8 cellular contexts compared by ENCODE assay signal in genomic region chr1:228141082-228141870, GRCh38. TPM values are rescaled to one million over a fixed set of nuclear protein-coding genes. Genes with fewer than 3 reads are reported as not detected.
DNase-seq lines count a peak whose midpoint lies in the region; ATAC-seq and TF ChIP-seq lines count a peak whose summit lies in the region.

No MANE protein-coding gene starts in this region.

- no peaks in the 10 kb centered on the region for H4K20me1 ChIP-seq in GM23338 (replicated peaks; ENCODE audit: insufficient read depth)

- H3K36me3 ChIP-seq in GM23338 (ENCODE audit: insufficient read depth): no peaks in the 10 kb centered on the region

- H3K36me3 Mint-ChIP-seq in GM23338 (ENCODE audit: low read depth) (no peaks in the 10 kb centered on the region; the same call in 1 of the 3 replicates), neural crest cell (ENCODE audit: low read depth) (no peaks in the 10 kb centered on the region)
- H3K36me3 Mint-ChIP-seq in activated CD4-positive, alpha-beta T cell treated with anti-CD3 and anti-CD28 coated beads, Interleukin-2, amount 10 ng/mL, durations not matched to agents 7 days and 5 days (ENCODE audit: low read depth): peaks cover 16% of the 10 kb centered on the region

- CTCF ChIA-PET in activated CD4-positive, alpha-beta T cell treated with anti-CD3 and anti-CD28 coated beads, Interleukin-2, amount 10 ng/mL, durations not matched to agents 7 days and 5 days (lab: Charles Lee): interaction anchor here (1.1 to 11.0 kb wide), 4 partner anchors 11 to 51 kb away, joined by 3 to 104 read pairs (median 4); partner anchors contain the start of gene IBA57

- H3K9me3 Mint-ChIP-seq in GM23338 (no peaks in the 10 kb centered on the region; the same call in 2 of the 3 replicates), neural crest cell (no peaks in the 10 kb centered on the region)
- no peaks in the 10 kb centered on the region for H3K9me3 Mint-ChIP-seq in activated CD4-positive, alpha-beta T cell treated with anti-CD3 and anti-CD28 coated beads, Interleukin-2, amount 10 ng/mL, durations not matched to agents 7 days and 5 days

- no peak overlapping the region for H3K27ac ChIP-seq in GM23338 (ENCODE audit: low read depth)

- in situ Hi-C loops in ACHN (cut with HindIII; ENCODE audit: low pct_ligation_motif_present, low pct_unique_long_range_greater_than_20kb, low sequenced_read_pairs): no loop called here

- H3K27ac Mint-ChIP-seq in GM23338: peak overlapping the region; percentile 67; the same call in 1 of the 2 replicates
- H3K27ac Mint-ChIP-seq in activated CD4-positive, alpha-beta T cell treated with anti-CD3 and anti-CD28 coated beads, Interleukin-2, amount 10 ng/mL, durations not matched to agents 7 days and 5 days: peak overlapping the region; percentile 100
- peak overlapping the region; percentile 81 for H3K27ac Mint-ChIP-seq in neural crest cell (ENCODE audit: unreplicated experiment)

- peaks cover 18% of the 10 kb centered on the region for H3K27me3 ChIP-seq in GM23338 (ENCODE audit: insufficient read depth)

- H3K27me3 Mint-ChIP-seq in GM23338 (ENCODE audit: insufficient read depth, low read depth, poor library complexity): peaks cover 12% of the 10 kb centered on the region
- H3K27me3 Mint-ChIP-seq in activated CD4-positive, alpha-beta T cell treated with anti-CD3 and anti-CD28 coated beads, Interleukin-2, amount 10 ng/mL, durations not matched to agents 7 days and 5 days: peaks cover 13% of the 10 kb centered on the region
- H3K27me3 Mint-ChIP-seq in neural crest cell (ENCODE audit: low read depth): peaks cover 32% of the 10 kb centered on the region

- H3K4me1 Mint-ChIP-seq in GM23338 (peaks cover 2% of the 10 kb centered on the region; the same call in 1 of the 3 replicates), neural crest cell (peaks cover 17% of the 10 kb centered on the region)
- H3K4me1 Mint-ChIP-seq in activated CD4-positive, alpha-beta T cell treated with anti-CD3 and anti-CD28 coated beads, Interleukin-2, amount 10 ng/mL, durations not matched to agents 7 days and 5 days: peaks cover 41% of the 10 kb centered on the region

- H3K4me3 Mint-ChIP-seq in GM23338: peak overlapping the region; percentile 86
- H3K4me3 Mint-ChIP-seq in activated CD4-positive, alpha-beta T cell treated with anti-CD3 and anti-CD28 coated beads, Interleukin-2, amount 10 ng/mL, durations not matched to agents 7 days and 5 days: peak overlapping the region; percentile 99
- H3K4me3 Mint-ChIP-seq in neural crest cell: peak overlapping the region; percentile 93

- ATAC-seq in GM23338: no peak
- ATAC-seq in HG03139 (IDR thresholded peaks at IDR 0.05; ENCODE audit: unreplicated experiment): no peak

- POLR2A ChIA-PET in activated CD4-positive, alpha-beta T cell treated with anti-CD3 and anti-CD28 coated beads, Interleukin-2, amount 10 ng/mL, durations not matched to agents 7 days and 5 days (lab: Charles Lee): no interaction called here

- no peaks in the 10 kb centered on the region for H3K9me2 ChIP-seq in GM23338 (ENCODE audit: insufficient read depth)

- no peaks in the 10 kb centered on the region for H3F3A ChIP-seq in GM23338 (replicated peaks; ENCODE audit: low read depth)

- no peak for TF ChIP-seq CTCF in GM23338 (conservative IDR thresholded peaks at IDR 0.05; ENCODE audit: low read depth in 2 of 2)
- no peak for TF ChIP-seq CTCF in fibroblast of mammary gland (conservative IDR thresholded peaks at IDR 0.05; ENCODE audit: control insufficient read depth, insufficient read depth, low read depth, low read length)
- no peak for TF ChIP-seq CTCF in neural crest cell (conservative IDR thresholded peaks at IDR 0.05)

- H3K79me2 ChIP-seq in GM23338 (replicated peaks; ENCODE audit: insufficient read depth): peaks cover 34% of the 10 kb centered on the region

- no peak overlapping the region for H2AFZ ChIP-seq in GM23338

- peaks cover 5% of the 10 kb centered on the region; the same call in 1 of the 2 replicates for H3K4me1 ChIP-seq in GM23338 (ENCODE audit: insufficient read depth)

- peak overlapping the region; percentile 98 for H3K4me2 ChIP-seq in GM23338

- peak overlapping the region; percentile 92 for H3K4me3 ChIP-seq in GM23338
- H3K4me3 ChIP-seq in fibroblast of mammary gland (ENCODE audit: control insufficient read depth, low read depth, low read length): peak overlapping the region; percentile 89

- DNase-seq in ACHN: peak; percentile 80
- no peak for DNase-seq in GM23338 (ENCODE audit: low spot score)
- DNase-seq in activated CD4-positive, alpha-beta T cell treated with anti-CD3 and anti-CD28 coated beads, Interleukin-2, amount 10 ng/mL, durations not matched to agents 7 days and 5 days: peak; percentile 51
- peak; percentile 88 for DNase-seq in fibroblast of mammary gland (ENCODE audit: low read depth)
- DNase-seq in neural crest cell (ENCODE audit: low read depth, low spot score): no peak
- no peak for DNase-seq in LoVo (ENCODE audit: low spot score)
- no peak for DNase-seq in SHP77 (lab: John Stamatoyannopoulos, UW)

TF ChIP-seq in GM23338, 12 proteins besides CTCF, POLR2A, EP300 and RAD21:
- no peak for TF ChIP-seq ZNF331 (CRISPR knock-in tag; IDR thresholded peaks at IDR 0.05; ENCODE audit: low read depth)
- no peak for TF ChIP-seq STAT1 (IDR thresholded peaks at IDR 0.05; ENCODE audit: unreplicated experiment)
- TF ChIP-seq POLR2AphosphoS5 (IDR thresholded peaks at IDR 0.05; ENCODE audit: low read depth): no peak
- TF ChIP-seq CREB1 (CRISPR knock-in tag; IDR thresholded peaks at IDR 0.05; ENCODE audit: low read depth): no peak
- TF ChIP-seq JUNB (IDR thresholded peaks at IDR 0.05; ENCODE audit: unreplicated experiment): no peak

RNA-seq across cellular contexts. Expression of gene GUK1, which starts 1.2 kb away (rescaled TPM):
- total RNA-seq in GM23338 (2014; rRNA removed; shearing (Covaris generic)): 84.0 and 87.5 TPM in 2 replicates
- 104 and 121 TPM in 2 replicates for polyA plus RNA-seq in GM23338 (2016; fragmentation: Nextera tagmentation; extraction: Ambion mirVana)
- 100 to 1,000 TPM; 207 to 260 TPM for total RNA-seq in activated CD4-positive, alpha-beta T cell treated with anti-CD3 and anti-CD28 coated beads, Interleukin-2, amount 10 ng/mL, durations not matched to agents 7 days and 5 days
- total RNA-seq in neural crest cell: 114 and 115 TPM in 2 replicates

RNA-seq across cellular contexts. Expression of gene GJC2, which starts 8.5 kb away (rescaled TPM):
- 0.58 and 1.2 TPM in 2 replicates for total RNA-seq in GM23338 (2014; rRNA removed; shearing (Covaris generic))
- 0.15 and 0.23 TPM in 2 replicates for polyA plus RNA-seq in GM23338 (2016; fragmentation: Nextera tagmentation; extraction: Ambion mirVana)
- under 1 TPM; 0.40 to 0.62 TPM for total RNA-seq in activated CD4-positive, alpha-beta T cell treated with anti-CD3 and anti-CD28 coated beads, Interleukin-2, amount 10 ng/mL, durations not matched to agents 7 days and 5 days
- 0.65 and 0.68 TPM in 2 replicates for total RNA-seq in neural crest cell

RNA-seq across cellular contexts. Expression of gene IBA57, which starts 24.3 kb away (rescaled TPM):
- total RNA-seq in GM23338 (2014; rRNA removed; shearing (Covaris generic)): 7.3 and 10.3 TPM in 2 replicates
- 1.1 TPM in 2 replicates for polyA plus RNA-seq in GM23338 (2016; fragmentation: Nextera tagmentation; extraction: Ambion mirVana)
- 1 to 10 TPM; 6.4 to 8.2 TPM for total RNA-seq in activated CD4-positive, alpha-beta T cell treated with anti-CD3 and anti-CD28 coated beads, Interleukin-2, amount 10 ng/mL, durations not matched to agents 7 days and 5 days
- 8.3 and 10.4 TPM in 2 replicates for total RNA-seq in neural crest cell

RNA-seq across cellular contexts. Expression of gene MRPL55, which starts 32.2 kb away (rescaled TPM):
- total RNA-seq in GM23338 (2014; rRNA removed; shearing (Covaris generic)): 81.2 and 92.4 TPM in 2 replicates
- polyA plus RNA-seq in GM23338 (2016; fragmentation: Nextera tagmentation; extraction: Ambion mirVana): 172 and 182 TPM in 2 replicates
- 10 to 100 TPM; 38.6 to 44.1 TPM for total RNA-seq in activated CD4-positive, alpha-beta T cell treated with anti-CD3 and anti-CD28 coated beads, Interleukin-2, amount 10 ng/mL, durations not matched to agents 7 days and 5 days
- 61.9 and 67.3 TPM in 2 replicates for total RNA-seq in neural crest cell

RNA-seq across cellular contexts. Expression of gene C1orf35, which starts 38.2 kb away (rescaled TPM):
- total RNA-seq in GM23338 (2014; rRNA removed; shearing (Covaris generic)): 11.3 and 14.0 TPM in 2 replicates
- 67.6 and 75.9 TPM in 2 replicates for polyA plus RNA-seq in GM23338 (2016; fragmentation: Nextera tagmentation; extraction: Ambion mirVana)
- 10 to 100 TPM; 14.4 to 24.4 TPM for total RNA-seq in activated CD4-positive, alpha-beta T cell treated with anti-CD3 and anti-CD28 coated beads, Interleukin-2, amount 10 ng/mL, durations not matched to agents 7 days and 5 days
- 29.1 and 29.7 TPM in 2 replicates for total RNA-seq in neural crest cell

Comparison
In these comparisons a context has a peak if more than half of its experiments do, and no peak if none do; other contexts are left out.
1. DNase-seq: peak in ACHN (single experiment), activated CD4-positive, alpha-beta T cell treated with anti-CD3 and anti-CD28 coated beads, Interleukin-2, amount 10 ng/mL, durations not matched to agents 7 days and 5 days (single experiment) and fibroblast of mammary gland (single experiment); none in GM23338 (single experiment), neural crest cell (single experiment), LoVo (single experiment) and SHP77 (0 of 2).
2. Peak in every context shown above with its lines, with median percentiles within 50 percentile points of each other: H3K27ac Mint-ChIP-seq and H3K4me3 Mint-ChIP-seq.